ENCODE assay signal across 12 cellular contexts in genomic region chr1:150283260-150283659, GRCh38. TPM values are rescaled to one million over a fixed set of nuclear protein-coding genes. Genes with fewer than 3 reads are reported as not detected.
A peak's percentile ranks its signal among the peaks of the same experiment; 100 is the strongest.
DNase-seq lines count a peak whose midpoint lies in the region; ATAC-seq, FAIRE-seq and TF ChIP-seq lines count a peak whose summit lies in the region.
"Had no signal": no experiment of that assay in that cellular context is flagged by ENCODE, and none has a peak within 500 bp of the region (broad histone marks: within the 10 kb centered on the region; RNA-seq: fewer than 3 reads in every experiment).

No MANE protein-coding gene starts in this region.

- H3K9me3 ChIP-seq in adipocyte (ENCODE audit: control insufficient read depth, low read length) (no peaks in the 10 kb centered on the region), kidney (ENCODE audit: control insufficient read depth in 1 of 2, low read length in 2 of 2) (no peaks in the 10 kb centered on the region), subcutaneous abdominal adipose tissue (ENCODE audit: control insufficient read depth in 5 of 5, low read length in 5 of 5) (no peaks in the 10 kb centered on the region)

- POLR2A ChIA-PET in activated CD4-positive, alpha-beta T cell treated with anti-CD3 and anti-CD28 coated beads, Interleukin-2, amount 10 ng/mL, durations not matched to agents 7 days and 5 days (lab: Charles Lee) = no interaction called here

- no peak overlapping the region for H3K27ac ChIP-seq in kidney (ENCODE audit: low read depth in 2 of 2, low read length in 2 of 2)
- H3K27ac ChIP-seq in subcutaneous abdominal adipose tissue (ENCODE audit: low read depth, low read length) = no peak overlapping the region

- no peak for ATAC-seq in GM21717 (IDR thresholded peaks at IDR 0.05; ENCODE audit: unreplicated experiment)

- FAIRE-seq in kidney (lab: Jason Lieb, UNC) = no peak
- FAIRE-seq: TTC549 had no signal

- no peak overlapping the region for H3K27ac Mint-ChIP-seq in activated CD4-positive, alpha-beta T cell treated with anti-CD3 and anti-CD28 coated beads, Interleukin-2, amount 10 ng/mL, durations not matched to agents 7 days and 5 days

- H3K9ac ChIP-seq in adipocyte (ENCODE audit: low read length) (peak overlapping the region; percentile 80), kidney (ENCODE audit: low read length in 2 of 2) (peak overlapping the region in 1 of 2 donors; percentile 82), subcutaneous abdominal adipose tissue (ENCODE audit: low read length in 5 of 5) (peak overlapping the region in 2 of 5 donors; percentile 38 to 72)

- peak overlapping the region; percentile 76 for H3K4me3 Mint-ChIP-seq in activated CD4-positive, alpha-beta T cell treated with anti-CD3 and anti-CD28 coated beads, Interleukin-2, amount 10 ng/mL, durations not matched to agents 7 days and 5 days

- H3K36me3 ChIP-seq in adipocyte (ENCODE audit: control insufficient read depth, insufficient read depth, low read length, severe bottlenecking) (peaks cover 6% of the 10 kb centered on the region), kidney (ENCODE audit: control insufficient read depth in 1 of 2, insufficient read depth in 2 of 2, low read length in 2 of 2) (peaks cover 6 to 7% of the 10 kb centered on the region in 2 donors), subcutaneous abdominal adipose tissue (ENCODE audit: control insufficient read depth in 5 of 5, insufficient read depth in 5 of 5, low read length in 5 of 5) (peaks cover 6 to 17% (median 11%) of the 10 kb centered on the region in 5 donors)
- H3K36me3 ChIP-seq: BE2C had no signal

- peaks cover 24% of the 10 kb centered on the region for H3K4me1 Mint-ChIP-seq in activated CD4-positive, alpha-beta T cell treated with anti-CD3 and anti-CD28 coated beads, Interleukin-2, amount 10 ng/mL, durations not matched to agents 7 days and 5 days

- CTCF ChIA-PET in activated CD4-positive, alpha-beta T cell treated with anti-CD3 and anti-CD28 coated beads, Interleukin-2, amount 10 ng/mL, durations not matched to agents 7 days and 5 days (lab: Charles Lee) = interaction anchor here (0.6 kb wide), 1 partner anchor 26 kb away, joined by 4 read pairs; no protein-coding TSS in a partner anchor

- TF ChIP-seq CTCF in kidney (IDR thresholded peaks at IDR 0.05; ENCODE audit: borderline replicate concordance, extremely low read depth, insufficient read depth) = no peak

- H3K27me3 ChIP-seq in adipocyte (replicated peaks; ENCODE audit: control insufficient read depth, insufficient read depth, low read length) (no peaks in the 10 kb centered on the region), subcutaneous abdominal adipose tissue (ENCODE audit: control insufficient read depth in 5 of 5, insufficient read depth in 4 of 5, low read length in 5 of 5) (no peaks in the 10 kb centered on the region)
- H3K27me3 ChIP-seq: BE2C had no signal

- intact Hi-C loops in kidney (cut with DNase I) = no loop called here

- DNase-seq in activated CD4-positive, alpha-beta T cell treated with anti-CD3 and anti-CD28 coated beads, Interleukin-2, amount 10 ng/mL, durations not matched to agents 7 days and 5 days = no peak
- no peak for DNase-seq in activated CD4-positive, alpha-beta T cell treated with anti-CD3 and anti-CD28 coated beads, Interleukin-2, amount 50 U/mL, for 48 hours
- DNase-seq in adipocyte (ENCODE audit: low read depth) (no peak), kidney (no peak), DMS79 treated with DMSO at 0.1 percent for 48 hours (lab: John Stamatoyannopoulos, UW) (no peak), NCI-H226 (no peak)
- DNase-seq: BE2C had no signal

- H3K4me1 ChIP-seq in adipocyte (ENCODE audit: control insufficient read depth, insufficient read depth, low read length) (peaks cover 23% of the 10 kb centered on the region), kidney (ENCODE audit: control insufficient read depth in 1 of 2, insufficient read depth in 1 of 2, low read depth in 1 of 2, low read length in 2 of 2) (peaks cover 15 to 22% of the 10 kb centered on the region in 2 donors), subcutaneous abdominal adipose tissue (ENCODE audit: control insufficient read depth in 5 of 5, insufficient read depth in 5 of 5, low read length in 5 of 5) (peaks cover 3 to 26% (median 24%) of the 10 kb centered on the region in 5 donors)

- H3K36me3 Mint-ChIP-seq in activated CD4-positive, alpha-beta T cell treated with anti-CD3 and anti-CD28 coated beads, Interleukin-2, amount 10 ng/mL, durations not matched to agents 7 days and 5 days (ENCODE audit: low read depth) = peaks cover 2% of the 10 kb centered on the region

- H3K4me3 ChIP-seq in adipocyte (ENCODE audit: low read length) (peak overlapping the region; percentile 88), kidney (ENCODE audit: low read length in 2 of 2) (peak overlapping the region; percentile 81 to 93), subcutaneous abdominal adipose tissue (ENCODE audit: low read depth in 1 of 5, low read length in 5 of 5) (peak overlapping the region; percentile 21 to 85 (median 77))

- H3K27me3 Mint-ChIP-seq in activated CD4-positive, alpha-beta T cell treated with anti-CD3 and anti-CD28 coated beads, Interleukin-2, amount 10 ng/mL, durations not matched to agents 7 days and 5 days = peaks cover 4% of the 10 kb centered on the region

- H3K9me3 Mint-ChIP-seq in activated CD4-positive, alpha-beta T cell treated with anti-CD3 and anti-CD28 coated beads, Interleukin-2, amount 10 ng/mL, durations not matched to agents 7 days and 5 days = no peaks in the 10 kb centered on the region

RNA-seq across cellular contexts. Expression of gene CIART, which starts 0.9 kb away (rescaled TPM):
- 1 to 10 TPM; 1.7 to 2.1 TPM for total RNA-seq in activated CD4-positive, alpha-beta T cell treated with anti-CD3 and anti-CD28 coated beads, Interleukin-2, amount 10 ng/mL, durations not matched to agents 7 days and 5 days
- 8.8 TPM for total RNA-seq in kidney
- 9.1 TPM for polyA plus RNA-seq in kidney (ENCODE audit: insufficient read depth, low read depth, low replicate concordance)
- total RNA-seq: HT-29 had no signal

RNA-seq across cellular contexts. Expression of gene MRPS21, which starts 10.4 kb away (rescaled TPM):
- 10 to 100 TPM; 69.6 to 72.9 TPM for total RNA-seq in activated CD4-positive, alpha-beta T cell treated with anti-CD3 and anti-CD28 coated beads, Interleukin-2, amount 10 ng/mL, durations not matched to agents 7 days and 5 days
- total RNA-seq in kidney = 71.7 TPM
- 134 TPM for polyA plus RNA-seq in kidney (ENCODE audit: insufficient read depth, low read depth, low replicate concordance)

RNA-seq across cellular contexts. Expression of gene C1orf54, which starts 10.7 kb away (rescaled TPM):
- total RNA-seq in activated CD4-positive, alpha-beta T cell treated with anti-CD3 and anti-CD28 coated beads, Interleukin-2, amount 10 ng/mL, durations not matched to agents 7 days and 5 days = 1 to 10 TPM; 2.4 to 3.5 TPM
- 17.1 TPM for total RNA-seq in kidney
- 67.2 TPM for polyA plus RNA-seq in kidney (ENCODE audit: insufficient read depth, low read depth, low replicate concordance)

RNA-seq across cellular contexts. Expression of gene APH1A, which starts 14.4 kb away (rescaled TPM):
- 100 to 1,000 TPM; 130 to 137 TPM for total RNA-seq in activated CD4-positive, alpha-beta T cell treated with anti-CD3 and anti-CD28 coated beads, Interleukin-2, amount 10 ng/mL, durations not matched to agents 7 days and 5 days
- 147 TPM for total RNA-seq in kidney
- 116 TPM for polyA plus RNA-seq in kidney (ENCODE audit: insufficient read depth, low read depth, low replicate concordance)

RNA-seq across cellular contexts. Expression of gene CA14, which starts 25.7 kb away (rescaled TPM):
- not detected for total RNA-seq in activated CD4-positive, alpha-beta T cell treated with anti-CD3 and anti-CD28 coated beads, Interleukin-2, amount 10 ng/mL, durations not matched to agents 7 days and 5 days
- 0.35 TPM for total RNA-seq in kidney
- 0.41 TPM for polyA plus RNA-seq in kidney (ENCODE audit: insufficient read depth, low read depth, low replicate concordance)
- total RNA-seq: H4, HT-29 had no signal
